8 cellular contexts compared by ENCODE assay signal in the genomic region with DNA sequence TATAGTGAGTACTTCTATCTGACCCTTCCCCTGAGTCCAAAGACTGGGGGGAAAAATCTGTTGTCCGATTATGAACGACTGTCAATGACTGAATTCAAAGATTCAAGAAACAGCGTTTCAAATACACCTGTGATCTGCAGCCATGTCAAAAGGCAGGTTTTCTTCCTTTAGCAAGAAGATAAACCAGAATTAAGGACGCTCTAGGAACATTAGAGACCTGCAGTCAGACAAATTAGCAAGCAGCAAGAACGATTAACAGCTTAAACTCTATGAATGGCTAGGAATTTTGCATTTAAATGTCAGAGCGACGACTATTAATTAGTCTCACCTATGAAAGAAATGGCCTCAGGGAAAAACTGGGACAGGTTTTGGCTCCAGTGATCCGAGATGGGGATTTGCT. TPM values are rescaled to one million over a fixed set of nuclear protein-coding genes. Genes with fewer than 3 reads are reported as not detected.
DNase-seq lines count a peak whose midpoint lies in the region; ATAC-seq lines count a peak whose summit lies in the region.

No MANE protein-coding gene starts in this region.

- peaks cover 74% of the 10 kb centered on the region for H3K4me1 Mint-ChIP-seq in stimulated activated memory B cell treated with anti-CD40 and anti-IgM and Interleukin-4, amounts not matched to agents 10 μg/mL and 1 μg/mL and 100 μg/mL, for 72 hours

- H3K9me3 ChIP-seq in iPS-18c (ENCODE audit: control insufficient read depth, insufficient read depth, low read length), result no peaks in the 10 kb centered on the region

- no peaks in the 10 kb centered on the region for H3K27me3 Mint-ChIP-seq in stimulated activated memory B cell treated with anti-CD40 and anti-IgM and Interleukin-4, amounts not matched to agents 10 μg/mL and 1 μg/mL and 100 μg/mL, for 72 hours

- peak; percentile 48 for DNase-seq in NCI-H2029 (lab: John Stamatoyannopoulos, UW)
- no peak for DNase-seq in NCI-H2029 treated with DMSO at 0.1 percent for 48 hours (lab: John Stamatoyannopoulos, UW)
- no peak for DNase-seq in activated naive CD4-positive, alpha-beta T cell treated with anti-CD3 and anti-CD28 coated beads, Interleukin-2, amount 50 U/mL, for 72 hours (ENCODE audit: low spot score in 2 of 2)
- DNase-seq in HPDE6-E6E7 (ENCODE audit: extremely low spot score), result no peak

- H3K4me3 ChIP-seq in iPS-18c (ENCODE audit: insufficient read depth, low read depth, low read length), result peak overlapping the region; percentile 69

- peak overlapping the region; percentile 95 for H3K4me3 Mint-ChIP-seq in stimulated activated memory B cell treated with anti-CD40 and anti-IgM and Interleukin-4, amounts not matched to agents 10 μg/mL and 1 μg/mL and 100 μg/mL, for 72 hours

- H3K36me3 Mint-ChIP-seq in activated naive CD4-positive, alpha-beta T cell treated with anti-CD3 and anti-CD28 coated beads, Interleukin-2, amount 50 U/mL, for 72 hours, result peaks cover 43 to 45% of the 10 kb centered on the region in 2 donors
- no peaks in the 10 kb centered on the region for H3K36me3 Mint-ChIP-seq in stimulated activated memory B cell treated with anti-CD40 and anti-IgM and Interleukin-4, amounts not matched to agents 10 μg/mL and 1 μg/mL and 100 μg/mL, for 72 hours

- ATAC-seq in activated naive CD4-positive, alpha-beta T cell treated with anti-CD3 and anti-CD28 coated beads, Interleukin-2, amount 50 U/mL, for 72 hours, result no peak
- no peak for ATAC-seq in stimulated activated memory B cell treated with anti-CD40 and anti-IgM and Interleukin-4, amounts not matched to agents 10 μg/mL and 1 μg/mL and 100 μg/mL, for 72 hours
- ATAC-seq in GM21367 (IDR thresholded peaks at IDR 0.05; ENCODE audit: unreplicated experiment), result no peak
- ATAC-seq in GM21515 (IDR thresholded peaks at IDR 0.05; ENCODE audit: unreplicated experiment), result no peak

- no peaks in the 10 kb centered on the region for H3K9me3 Mint-ChIP-seq in activated naive CD4-positive, alpha-beta T cell treated with anti-CD3 and anti-CD28 coated beads, Interleukin-2, amount 50 U/mL, for 72 hours
- H3K9me3 Mint-ChIP-seq in stimulated activated memory B cell treated with anti-CD40 and anti-IgM and Interleukin-4, amounts not matched to agents 10 μg/mL and 1 μg/mL and 100 μg/mL, for 72 hours, result no peaks in the 10 kb centered on the region

- H3K27ac Mint-ChIP-seq in activated naive CD4-positive, alpha-beta T cell treated with anti-CD3 and anti-CD28 coated beads, Interleukin-2, amount 50 U/mL, for 72 hours, result peak overlapping the region; percentile 94 to 97
- H3K27ac Mint-ChIP-seq in stimulated activated memory B cell treated with anti-CD40 and anti-IgM and Interleukin-4, amounts not matched to agents 10 μg/mL and 1 μg/mL and 100 μg/mL, for 72 hours, result no peak overlapping the region

RNA-seq across cellular contexts. Expression of a gene that starts 2.0 kb away (rescaled TPM):
- 10 to 100 TPM; 25.3 to 39.1 TPM for total RNA-seq in activated naive CD4-positive, alpha-beta T cell treated with anti-CD3 and anti-CD28 coated beads, Interleukin-2, amount 50 U/mL, for 72 hours
